In genomic region chr12:105721051-105721825, GRCh38 we compare ENCODE assay signal across 11 cellular contexts.
DNase-seq lines count a peak whose midpoint lies in the region; ATAC-seq, FAIRE-seq and TF ChIP-seq lines count a peak whose summit lies in the region.
"Had no signal": no experiment of that assay in that cellular context is flagged by ENCODE, and none has a peak within 500 bp of the region (broad histone marks: within the 10 kb centered on the region; RNA-seq: fewer than 3 reads in every experiment).

No MANE protein-coding gene starts in this region.

- no peaks in the 10 kb centered on the region for H3K79me2 ChIP-seq in astrocyte (ENCODE audit: insufficient read depth, low read length)

- H3K36me3 ChIP-seq in astrocyte (ENCODE audit: insufficient read depth, low read length) (no peaks in the 10 kb centered on the region), psoas muscle (ENCODE audit: insufficient read depth in 1 of 2, low read depth in 1 of 2) (no peaks in the 10 kb centered on the region)
- H3K36me3 ChIP-seq: transverse colon had no signal

- intact Hi-C loops in psoas muscle (cut with DNase I) = no loop called here
- intact Hi-C loops in Calu3 (cut with micrococcal nuclease; ENCODE audit: unreplicated experiment) = no loop called here

- H3K9me3 ChIP-seq in astrocyte (ENCODE audit: insufficient read depth, low read depth, low read length) (no peaks in the 10 kb centered on the region), psoas muscle (no peaks in the 10 kb centered on the region)
- H3K9me3 ChIP-seq: transverse colon had no signal

- DNase-seq in astrocyte (ENCODE audit: low read depth) = peak; percentile 87
- no peak for DNase-seq in psoas muscle
- DNase-seq in Calu3 = no peak
- no peak for DNase-seq in COR-L47 (lab: John Stamatoyannopoulos, UW)
- DNase-seq: EL, transverse colon had no signal

- peak; percentile 76 for ATAC-seq in GM18511 (IDR thresholded peaks at IDR 0.05; ENCODE audit: unreplicated experiment)
- ATAC-seq in GM21723 (IDR thresholded peaks at IDR 0.05; ENCODE audit: unreplicated experiment) = peak; percentile 78
- peak; percentile 72 for ATAC-seq in HG03571 (IDR thresholded peaks at IDR 0.05; ENCODE audit: unreplicated experiment)
- ATAC-seq in psoas muscle = no peak
- no peak for ATAC-seq in HG03135 (IDR thresholded peaks at IDR 0.05; ENCODE audit: unreplicated experiment)
- ATAC-seq: activated naive CD4-positive, alpha-beta T cell treated with anti-CD3 and anti-CD28 coated beads, Interleukin-2, amount 50 U/mL, for 72 hours had no signal

- peaks cover 2% of the 10 kb centered on the region for H3K27me3 Mint-ChIP-seq in astrocyte (ENCODE audit: low read depth, unreplicated experiment)
- H3K27me3 Mint-ChIP-seq in Calu3 (ENCODE audit: unreplicated experiment) = peaks cover 60% of the 10 kb centered on the region

- FAIRE-seq in astrocyte (lab: Jason Lieb, UNC) = no peak

- H3K27ac ChIP-seq in astrocyte (ENCODE audit: low read depth, low read length) = no peak overlapping the region
- H3K27ac ChIP-seq in psoas muscle = no peak overlapping the region
- H3K27ac ChIP-seq: transverse colon had no signal

- H3K4me3 Mint-ChIP-seq in astrocyte (ENCODE audit: unreplicated experiment) = no peak overlapping the region
- H3K4me3 Mint-ChIP-seq in Calu3 (ENCODE audit: low read depth, unreplicated experiment) = no peak overlapping the region

- H2AFZ ChIP-seq in astrocyte (ENCODE audit: low read depth, low read length) = no peak overlapping the region

- H3K27ac Mint-ChIP-seq in astrocyte (ENCODE audit: unreplicated experiment) = peak overlapping the region; percentile 48
- H3K27ac Mint-ChIP-seq in Calu3 (ENCODE audit: unreplicated experiment) = no peak overlapping the region
- H3K27ac Mint-ChIP-seq: activated naive CD4-positive, alpha-beta T cell treated with anti-CD3 and anti-CD28 coated beads, Interleukin-2, amount 50 U/mL, for 72 hours had no signal

- H3K9ac ChIP-seq in astrocyte (ENCODE audit: low read length) = no peak overlapping the region

- H3K27me3 ChIP-seq in astrocyte (ENCODE audit: insufficient read depth, low read length) (no peaks in the 10 kb centered on the region), psoas muscle (ENCODE audit: insufficient read depth in 3 of 3, low read length in 2 of 3) (no peaks in the 10 kb centered on the region)
- H3K27me3 ChIP-seq: transverse colon had no signal

- no peak for TF ChIP-seq CTCF in astrocyte (IDR thresholded peaks at IDR 0.05; ENCODE audit: insufficient read depth, low read depth, low read length)
- no peak for TF ChIP-seq CTCF in psoas muscle (IDR thresholded peaks at IDR 0.05)
- TF ChIP-seq CTCF in Calu3 (IDR thresholded peaks at IDR 0.05; ENCODE audit: unreplicated experiment) = no peak

- BruUV-seq in Calu3 (replicated peaks; lab: Mats Ljungman, UMichigan) = no TSS peak

- H4K20me1 ChIP-seq in astrocyte (ENCODE audit: insufficient read depth, low read length) = no peaks in the 10 kb centered on the region

- no peak overlapping the region for H3K4me3 ChIP-seq in astrocyte (ENCODE audit: insufficient read depth, low read depth, low read length)
- H3K4me3 ChIP-seq in psoas muscle = no peak overlapping the region
- H3K4me3 ChIP-seq: transverse colon had no signal

- no peaks in the 10 kb centered on the region for H3K9me3 Mint-ChIP-seq in astrocyte (ENCODE audit: unreplicated experiment)
- peaks cover 5% of the 10 kb centered on the region for H3K9me3 Mint-ChIP-seq in Calu3 (ENCODE audit: low read depth, unreplicated experiment)

- H3K36me3 Mint-ChIP-seq in astrocyte (ENCODE audit: low read depth, unreplicated experiment) = no peaks in the 10 kb centered on the region
- H3K36me3 Mint-ChIP-seq in Calu3 (ENCODE audit: insufficient read depth, unreplicated experiment) = no peaks in the 10 kb centered on the region
- H3K36me3 Mint-ChIP-seq: activated naive CD4-positive, alpha-beta T cell treated with anti-CD3 and anti-CD28 coated beads, Interleukin-2, amount 50 U/mL, for 72 hours had no signal

- H3K4me1 Mint-ChIP-seq in astrocyte (ENCODE audit: low read depth, unreplicated experiment) (peaks cover 17% of the 10 kb centered on the region), Calu3 (ENCODE audit: low read depth, unreplicated experiment) (no peaks in the 10 kb centered on the region)

- peak overlapping the region; percentile 30 for H3K4me2 ChIP-seq in astrocyte (ENCODE audit: low read length)

- 73 to 74% (median 73%) methylated on average over 5 of the region's 5 CpGs for WGBS in psoas muscle, 3 donors

- peaks cover 5% of the 10 kb centered on the region for H3K4me1 ChIP-seq in astrocyte (ENCODE audit: insufficient read depth, low read length)
- H3K4me1 ChIP-seq in psoas muscle = no peaks in the 10 kb centered on the region
- H3K4me1 ChIP-seq: transverse colon had no signal

- CTCF ChIA-PET in Calu3 (lab: Charles Lee) = no interaction called here

Comparison
In these comparisons a context has a peak if more than half of its experiments do, and no peak if none do; other contexts are left out.
1. ATAC-seq: peak in GM18511 (single experiment), GM21723 (single experiment) and HG03571 (single experiment); none in psoas muscle (0 of 4) and HG03135 (single experiment).